Comparison of ENCODE assay signal across 21 cellular contexts in the genomic region with DNA sequence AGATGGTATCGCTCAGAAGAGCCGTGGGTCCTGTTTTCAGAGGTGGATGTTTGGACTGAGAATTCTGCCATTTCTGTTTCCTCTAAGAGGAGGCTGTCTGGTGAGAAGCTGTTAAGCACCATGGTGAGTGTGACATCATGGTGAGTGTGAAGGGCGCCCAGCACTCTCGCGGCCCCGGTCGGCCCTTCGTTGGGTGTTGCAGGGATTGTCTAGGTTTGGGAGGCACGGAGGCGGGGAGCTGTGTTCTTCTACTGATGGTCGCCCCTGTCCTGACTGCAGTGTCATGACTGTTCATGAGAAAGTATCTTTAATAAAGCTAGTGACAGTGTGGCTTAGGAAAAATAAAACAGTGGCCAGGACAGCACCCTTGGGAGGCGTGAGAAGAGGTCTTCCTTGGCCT.
A peak's percentile ranks its signal among the peaks of the same experiment; 100 is the strongest.
DNase-seq lines count a peak whose midpoint lies in the region; ATAC-seq lines count a peak whose summit lies in the region.
"Had no signal": no experiment of that assay in that cellular context is flagged by ENCODE, and none has a peak within 500 bp of the region (broad histone marks: within the 10 kb centered on the region; RNA-seq: fewer than 3 reads in every experiment).

No MANE protein-coding gene starts in this region.

- peaks cover 27 to 74% (median 46%) of the 10 kb centered on the region in 4 donors for H3K4me1 Mint-ChIP-seq in CD4-positive, CD25-positive, alpha-beta regulatory T cell
- H3K4me1 Mint-ChIP-seq in CD8-positive, alpha-beta memory T cell, result peaks cover 57 to 66% (median 66%) of the 10 kb centered on the region in 3 donors
- peaks cover 65% of the 10 kb centered on the region for H3K4me1 Mint-ChIP-seq in activated naive CD8-positive, alpha-beta T cell treated with anti-CD3 and anti-CD28 coated beads, Interleukin-2, amount 50 U/mL, for 24 hours
- H3K4me1 Mint-ChIP-seq in natural killer cell treated with Interleukin-12 subunit alpha and Interleukin-12 subunit beta and Interleukin-15 and Interleukin-18, amount 100 ng/mL, for 72 hours (ENCODE audit: low read depth in 2 of 2), result peaks cover 19 to 40% of the 10 kb centered on the region in 2 donors

- H3K27ac ChIP-seq in CD4-positive, CD25-positive, alpha-beta regulatory T cell (ENCODE audit: insufficient read depth, low read length, poor library complexity, severe bottlenecking), result no peak overlapping the region
- no peak overlapping the region for H3K27ac ChIP-seq in CD8-positive, alpha-beta memory T cell (ENCODE audit: low read depth, low read length)
- H3K27ac ChIP-seq: ascending aorta, heart left ventricle, parathyroid adenoma, uterus had no signal

- no peak for ATAC-seq in CD4-positive, CD25-positive, alpha-beta regulatory T cell (ENCODE audit: low read depth in 2 of 2)
- ATAC-seq in activated naive CD8-positive, alpha-beta T cell treated with anti-CD3 and anti-CD28 coated beads, Interleukin-2, amount 50 U/mL, for 24 hours, result no peak
- ATAC-seq in natural killer cell treated with Interleukin-12 subunit alpha and Interleukin-12 subunit beta and Interleukin-15 and Interleukin-18, amount 100 ng/mL, for 72 hours, result no peak
- ATAC-seq in HG03521 (IDR thresholded peaks at IDR 0.05; ENCODE audit: unreplicated experiment) (no peak), GM18861 (IDR thresholded peaks at IDR 0.05; ENCODE audit: unreplicated experiment) (no peak)
- ATAC-seq: activated CD8-positive, alpha-beta memory T cell treated with anti-CD3 and anti-CD28 coated beads, Interleukin-2, amount 10 ng/mL, durations not matched to agents 7 days and 5 days; heart left ventricle had no signal

- POLR2A ChIA-PET in CD8-positive, alpha-beta memory T cell (lab: Charles Lee), result interaction anchor here (0.6 kb wide), 3 partner anchors 29 to 267 kb away, joined by 3 to 13 read pairs (median 3); no protein-coding TSS in a partner anchor

- H3K4me3 Mint-ChIP-seq in CD4-positive, CD25-positive, alpha-beta regulatory T cell, result peak overlapping the region in 3 of 4 donors; percentile 53 to 91 (median 74)
- H3K4me3 Mint-ChIP-seq in CD8-positive, alpha-beta memory T cell, result peak overlapping the region in 5 of 7 donors; percentile 1 to 66 (median 57)
- H3K4me3 Mint-ChIP-seq in activated naive CD8-positive, alpha-beta T cell treated with anti-CD3 and anti-CD28 coated beads, Interleukin-2, amount 50 U/mL, for 24 hours, result no peak overlapping the region
- H3K4me3 Mint-ChIP-seq in natural killer cell treated with Interleukin-12 subunit alpha and Interleukin-12 subunit beta and Interleukin-15 and Interleukin-18, amount 100 ng/mL, for 72 hours, result no peak overlapping the region
- H3K4me3 Mint-ChIP-seq: activated CD8-positive, alpha-beta memory T cell treated with anti-CD3 and anti-CD28 coated beads, Interleukin-2, amount 10 ng/mL, durations not matched to agents 7 days and 5 days; naive B cell had no signal

- H3K4me3 ChIP-seq in CD4-positive, CD25-positive, alpha-beta regulatory T cell (ENCODE audit: low read depth, low read length), result no peak overlapping the region
- no peak overlapping the region for H3K4me3 ChIP-seq in CD8-positive, alpha-beta memory T cell (ENCODE audit: low read length)
- H3K4me3 ChIP-seq: ascending aorta, heart left ventricle, right lobe of liver, uterus had no signal

- H3K9me3 Mint-ChIP-seq in CD4-positive, CD25-positive, alpha-beta regulatory T cell, result no peaks in the 10 kb centered on the region
- no peaks in the 10 kb centered on the region for H3K9me3 Mint-ChIP-seq in CD8-positive, alpha-beta memory T cell
- H3K9me3 Mint-ChIP-seq in activated naive CD8-positive, alpha-beta T cell treated with anti-CD3 and anti-CD28 coated beads, Interleukin-2, amount 50 U/mL, for 24 hours, result no peaks in the 10 kb centered on the region
- H3K9me3 Mint-ChIP-seq in natural killer cell treated with Interleukin-12 subunit alpha and Interleukin-12 subunit beta and Interleukin-15 and Interleukin-18, amount 100 ng/mL, for 72 hours, result no peaks in the 10 kb centered on the region
- H3K9me3 Mint-ChIP-seq: naive B cell had no signal

- no peaks in the 10 kb centered on the region for H3K27me3 ChIP-seq in CD4-positive, CD25-positive, alpha-beta regulatory T cell (ENCODE audit: control insufficient read depth, insufficient read depth, low read length)
- no peaks in the 10 kb centered on the region for H3K27me3 ChIP-seq in CD8-positive, alpha-beta memory T cell (ENCODE audit: insufficient read depth, low read length, poor library complexity, severe bottlenecking)
- H3K27me3 ChIP-seq: ascending aorta, heart left ventricle, right lobe of liver, uterus had no signal

- H3K27me3 Mint-ChIP-seq in CD4-positive, CD25-positive, alpha-beta regulatory T cell, result no peaks in the 10 kb centered on the region
- no peaks in the 10 kb centered on the region for H3K27me3 Mint-ChIP-seq in CD8-positive, alpha-beta memory T cell
- no peaks in the 10 kb centered on the region for H3K27me3 Mint-ChIP-seq in activated naive CD8-positive, alpha-beta T cell treated with anti-CD3 and anti-CD28 coated beads, Interleukin-2, amount 50 U/mL, for 24 hours
- no peaks in the 10 kb centered on the region for H3K27me3 Mint-ChIP-seq in natural killer cell treated with Interleukin-12 subunit alpha and Interleukin-12 subunit beta and Interleukin-15 and Interleukin-18, amount 100 ng/mL, for 72 hours
- H3K27me3 Mint-ChIP-seq: activated CD8-positive, alpha-beta memory T cell treated with anti-CD3 and anti-CD28 coated beads, Interleukin-2, amount 10 ng/mL, durations not matched to agents 7 days and 5 days; naive B cell had no signal

- peaks cover 50% of the 10 kb centered on the region for H3K4me1 ChIP-seq in CD4-positive, CD25-positive, alpha-beta regulatory T cell (ENCODE audit: control insufficient read depth, insufficient read depth, low read length, poor library complexity, severe bottlenecking)
- peaks cover 76% of the 10 kb centered on the region for H3K4me1 ChIP-seq in CD8-positive, alpha-beta memory T cell (ENCODE audit: insufficient read depth, low read length)
- H3K4me1 ChIP-seq: ascending aorta, uterus had no signal

- peaks cover 48% of the 10 kb centered on the region for H3K36me3 Mint-ChIP-seq in CD4-positive, CD25-positive, alpha-beta regulatory T cell
- peaks cover 0 to 89% (median 16%) of the 10 kb centered on the region in 3 donors for H3K36me3 Mint-ChIP-seq in CD8-positive, alpha-beta memory T cell
- peaks cover 7% of the 10 kb centered on the region for H3K36me3 Mint-ChIP-seq in activated naive CD8-positive, alpha-beta T cell treated with anti-CD3 and anti-CD28 coated beads, Interleukin-2, amount 50 U/mL, for 24 hours (ENCODE audit: low read depth)
- H3K36me3 Mint-ChIP-seq in natural killer cell treated with Interleukin-12 subunit alpha and Interleukin-12 subunit beta and Interleukin-15 and Interleukin-18, amount 100 ng/mL, for 72 hours, result no peaks in the 10 kb centered on the region
- H3K36me3 Mint-ChIP-seq: activated CD8-positive, alpha-beta memory T cell treated with anti-CD3 and anti-CD28 coated beads, Interleukin-2, amount 10 ng/mL, durations not matched to agents 7 days and 5 days; naive B cell had no signal

- CTCF ChIA-PET in CD8-positive, alpha-beta memory T cell (lab: Charles Lee), result interaction anchor here (1.8 to 3.6 kb wide), 2 partner anchors 25 to 138 kb away, joined by 5 to 21 read pairs; no protein-coding TSS in a partner anchor

- H3K36me3 ChIP-seq in CD4-positive, CD25-positive, alpha-beta regulatory T cell (ENCODE audit: control insufficient read depth, insufficient read depth, low read length), result peaks cover 53% of the 10 kb centered on the region
- H3K36me3 ChIP-seq in CD8-positive, alpha-beta memory T cell (ENCODE audit: insufficient read depth, low read length), result peaks cover 38% of the 10 kb centered on the region
- H3K36me3 ChIP-seq: ascending aorta, heart left ventricle, right lobe of liver, uterus had no signal

- DNase-seq in CD4-positive, CD25-positive, alpha-beta regulatory T cell, result no peak
- DNase-seq in CD8-positive, alpha-beta memory T cell, result peak in 1 of 5 donors; percentile 30
- no peak for DNase-seq in activated naive CD8-positive, alpha-beta T cell treated with anti-CD3 and anti-CD28 coated beads, Interleukin-2, amount 50 U/mL, for 24 hours
- peak; percentile 49 for DNase-seq in natural killer cell treated with Interleukin-12 subunit alpha and Interleukin-12 subunit beta and Interleukin-15 and Interleukin-18, amount 100 ng/mL, for 72 hours (ENCODE audit: low spot score)
- DNase-seq in putamen (ENCODE audit: low spot score), result no peak
- DNase-seq: activated CD4-positive, alpha-beta T cell treated with anti-CD3 and anti-CD28 coated beads for 1 hour; activated CD8-positive, alpha-beta memory T cell treated with anti-CD3 and anti-CD28 coated beads, Interleukin-2, amount 10 ng/mL, durations not matched to agents 7 days and 5 days; activated effector memory CD4-positive, alpha-beta T cell treated with anti-CD3 and anti-CD28 coated beads, Interleukin-2, amount 50 U/mL, for 16 hours; caudate nucleus; COR-L47; heart left ventricle; KBM-7; naive B cell; NCI-H187 treated with DMSO at 0.1 percent for 48 hours; NCI-H748 treated with DMSO at 0.1 percent for 48 hours; right lobe of liver; uterus had no signal

- H3K27ac Mint-ChIP-seq in CD4-positive, CD25-positive, alpha-beta regulatory T cell, result peak overlapping the region; percentile 85 to 94 (median 92)
- peak overlapping the region; percentile 35 to 89 (median 86) for H3K27ac Mint-ChIP-seq in CD8-positive, alpha-beta memory T cell
- peak overlapping the region; percentile 30 for H3K27ac Mint-ChIP-seq in activated naive CD8-positive, alpha-beta T cell treated with anti-CD3 and anti-CD28 coated beads, Interleukin-2, amount 50 U/mL, for 24 hours
- peak overlapping the region in 1 of 2 donors; percentile 73 for H3K27ac Mint-ChIP-seq in natural killer cell treated with Interleukin-12 subunit alpha and Interleukin-12 subunit beta and Interleukin-15 and Interleukin-18, amount 100 ng/mL, for 72 hours
- H3K27ac Mint-ChIP-seq: activated CD8-positive, alpha-beta memory T cell treated with anti-CD3 and anti-CD28 coated beads, Interleukin-2, amount 10 ng/mL, durations not matched to agents 7 days and 5 days had no signal

- H3K9me3 ChIP-seq in CD4-positive, CD25-positive, alpha-beta regulatory T cell (ENCODE audit: control insufficient read depth in 2 of 2, low read length in 2 of 2), result no peaks in the 10 kb centered on the region
- H3K9me3 ChIP-seq in CD8-positive, alpha-beta memory T cell (ENCODE audit: low read length), result no peaks in the 10 kb centered on the region
- H3K9me3 ChIP-seq: ascending aorta, heart left ventricle, right lobe of liver, uterus had no signal

Comparison
In these comparisons a context has a peak if more than half of its experiments do, and no peak if none do; other contexts are left out.
1. H3K4me3 Mint-ChIP-seq: peak in CD4-positive, CD25-positive, alpha-beta regulatory T cell (3 of 4) and CD8-positive, alpha-beta memory T cell (5 of 7); none in activated naive CD8-positive, alpha-beta T cell treated with anti-CD3 and anti-CD28 coated beads, Interleukin-2, amount 50 U/mL, for 24 hours (single experiment) and natural killer cell treated with Interleukin-12 subunit alpha and Interleukin-12 subunit beta and Interleukin-15 and Interleukin-18, amount 100 ng/mL, for 72 hours (single experiment).